In the genomic region with DNA sequence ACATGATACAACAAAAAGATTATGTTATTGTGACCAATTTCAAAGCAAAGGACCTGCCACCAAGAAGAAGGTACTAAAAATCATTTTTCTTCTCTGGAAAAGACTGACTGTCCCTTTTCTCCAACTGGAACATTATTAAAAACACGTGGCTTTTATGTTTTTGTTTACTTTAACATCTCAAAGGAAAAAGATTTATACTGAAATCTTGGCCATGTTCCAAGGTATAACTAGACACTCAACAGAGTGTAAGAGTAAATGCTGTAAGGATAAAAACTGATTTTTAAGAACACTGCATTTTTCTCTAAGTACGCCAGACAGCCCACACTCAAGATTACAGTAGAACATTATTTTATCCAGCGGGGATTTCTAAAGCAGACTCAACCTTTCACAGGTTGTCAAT, we compare ENCODE assay signal across 19 cellular contexts.
DNase-seq lines count a peak whose midpoint lies in the region; ATAC-seq and TF ChIP-seq lines count a peak whose summit lies in the region.
"Had no signal": no experiment of that assay in that cellular context is flagged by ENCODE, and none has a peak within 500 bp of the region (broad histone marks: within the 10 kb centered on the region; RNA-seq: fewer than 3 reads in every experiment).

No MANE protein-coding gene starts in this region.

- no peak for ATAC-seq in stimulated activated naive CD8-positive, alpha-beta T cell treated with anti-CD3 and anti-CD28 coated beads, Interleukin-15, amount 100 ng/mL, for 72 hours
- ATAC-seq in HG02973 (IDR thresholded peaks at IDR 0.05; ENCODE audit: unreplicated experiment) (no peak), GM23338 (no peak)
- ATAC-seq: natural killer cell treated with Interleukin-12 subunit alpha and Interleukin-12 subunit beta and Interleukin-15 and Interleukin-18, amount 100 ng/mL, for 72 hours; T-cell had no signal

- H3K27ac ChIP-seq in suprapubic skin (no peak overlapping the region), GM23338 (ENCODE audit: low read depth) (no peak overlapping the region)

- H3K9me2 ChIP-seq in GM23338 (ENCODE audit: insufficient read depth), result no peaks in the 10 kb centered on the region

- H3K36me3 ChIP-seq in suprapubic skin (peaks cover 56% of the 10 kb centered on the region), GM23338 (ENCODE audit: insufficient read depth) (peaks cover 20% of the 10 kb centered on the region; the same call in 1 of the 2 replicates)
- H3K36me3 ChIP-seq: uterus had no signal

- peaks cover 4% of the 10 kb centered on the region for H3K4me1 Mint-ChIP-seq in stimulated activated naive CD8-positive, alpha-beta T cell treated with anti-CD3 and anti-CD28 coated beads, Interleukin-15, amount 100 ng/mL, for 72 hours
- no peaks in the 10 kb centered on the region for H3K4me1 Mint-ChIP-seq in GM23338
- H3K4me1 Mint-ChIP-seq: activated CD4-positive, alpha-beta T cell treated with anti-CD3 and anti-CD28 coated beads, Interleukin-2, amount 10 ng/mL, durations not matched to agents 7 days and 5 days had no signal

- peaks cover 8% of the 10 kb centered on the region; the same call in 1 of the 2 replicates for H3K79me2 ChIP-seq in GM23338 (replicated peaks; ENCODE audit: insufficient read depth)

- no peaks in the 10 kb centered on the region for H4K20me1 ChIP-seq in GM23338 (replicated peaks; ENCODE audit: insufficient read depth)

- peaks cover 53% of the 10 kb centered on the region for H3K36me3 Mint-ChIP-seq in GM23338 (ENCODE audit: low read depth)

- DNase-seq in GM04504 (ENCODE audit: low read depth), result peak; percentile 2
- peak; percentile 53 for DNase-seq in NCI-H1092 treated with DMSO at 0.1 percent for 48 hours (lab: John Stamatoyannopoulos, UW)
- peak; percentile 16 for DNase-seq in brain pericyte (ENCODE audit: low read depth, low spot score)
- DNase-seq in iris pigment epithelial cell (ENCODE audit: low read depth), result peak; percentile 26
- DNase-seq in stimulated activated naive CD8-positive, alpha-beta T cell treated with anti-CD3 and anti-CD28 coated beads, Interleukin-15, amount 100 ng/mL, for 72 hours, result no peak
- no peak for DNase-seq in suprapubic skin (ENCODE audit: low spot score in 2 of 2)
- no peak for DNase-seq in GM23338 (ENCODE audit: low spot score)
- DNase-seq: activated CD4-positive, alpha-beta T cell treated with anti-CD3 and anti-CD28 coated beads, Interleukin-2, amount 10 ng/mL, durations not matched to agents 7 days and 5 days; Caco-2; glutamatergic neuron; HCEC 1CT; Kasumi-1; NCI-H510A treated with DMSO at 0.1 percent for 48 hours; SHP77; T-cell; uterus had no signal

- H3K4me3 ChIP-seq in suprapubic skin (no peak overlapping the region), GM23338 (no peak overlapping the region)
- H3K4me3 ChIP-seq: uterus had no signal

- no peak overlapping the region for H3K4me3 Mint-ChIP-seq in stimulated activated naive CD8-positive, alpha-beta T cell treated with anti-CD3 and anti-CD28 coated beads, Interleukin-15, amount 100 ng/mL, for 72 hours
- H3K4me3 Mint-ChIP-seq in GM23338, result no peak overlapping the region
- H3K4me3 Mint-ChIP-seq: activated CD4-positive, alpha-beta T cell treated with anti-CD3 and anti-CD28 coated beads, Interleukin-2, amount 10 ng/mL, durations not matched to agents 7 days and 5 days; memory B cell; natural killer cell treated with Interleukin-12 subunit alpha and Interleukin-12 subunit beta and Interleukin-15 and Interleukin-18, amount 100 ng/mL, for 72 hours; T-cell had no signal

- H3K27me3 ChIP-seq in suprapubic skin, result no peaks in the 10 kb centered on the region
- no peaks in the 10 kb centered on the region for H3K27me3 ChIP-seq in GM23338 (ENCODE audit: insufficient read depth)
- H3K27me3 ChIP-seq: uterus had no signal

- TF ChIP-seq POLR2A in suprapubic skin (IDR thresholded peaks at IDR 0.05), result no peak

- H3K27ac Mint-ChIP-seq in stimulated activated naive CD8-positive, alpha-beta T cell treated with anti-CD3 and anti-CD28 coated beads, Interleukin-15, amount 100 ng/mL, for 72 hours, result no peak overlapping the region
- H3K27ac Mint-ChIP-seq in GM23338, result no peak overlapping the region
- H3K27ac Mint-ChIP-seq: activated CD4-positive, alpha-beta T cell treated with anti-CD3 and anti-CD28 coated beads, Interleukin-2, amount 10 ng/mL, durations not matched to agents 7 days and 5 days; memory B cell; natural killer cell treated with Interleukin-12 subunit alpha and Interleukin-12 subunit beta and Interleukin-15 and Interleukin-18, amount 100 ng/mL, for 72 hours; T-cell had no signal

- H3K4me1 ChIP-seq in suprapubic skin (peaks cover 8% of the 10 kb centered on the region), GM23338 (ENCODE audit: insufficient read depth) (no peaks in the 10 kb centered on the region)
- H3K4me1 ChIP-seq: Caco-2, uterus had no signal

- TF ChIP-seq EP300 in suprapubic skin (IDR thresholded peaks at IDR 0.05), result no peak

- TF ChIP-seq CTCF in suprapubic skin (IDR thresholded peaks at IDR 0.05) (no peak), GM23338 (conservative IDR thresholded peaks at IDR 0.05; ENCODE audit: low read depth in 2 of 2) (no peak)

- H2AFZ ChIP-seq in GM23338, result no peak overlapping the region

- H3K9me3 ChIP-seq in suprapubic skin, result no peaks in the 10 kb centered on the region
- H3K9me3 ChIP-seq: Caco-2, uterus had no signal

- H3K9me3 Mint-ChIP-seq in stimulated activated naive CD8-positive, alpha-beta T cell treated with anti-CD3 and anti-CD28 coated beads, Interleukin-15, amount 100 ng/mL, for 72 hours, result no peaks in the 10 kb centered on the region
- no peaks in the 10 kb centered on the region for H3K9me3 Mint-ChIP-seq in GM23338
- H3K9me3 Mint-ChIP-seq: activated CD4-positive, alpha-beta T cell treated with anti-CD3 and anti-CD28 coated beads, Interleukin-2, amount 10 ng/mL, durations not matched to agents 7 days and 5 days; memory B cell; natural killer cell treated with Interleukin-12 subunit alpha and Interleukin-12 subunit beta and Interleukin-15 and Interleukin-18, amount 100 ng/mL, for 72 hours; T-cell had no signal

- no peak overlapping the region for H3K4me2 ChIP-seq in GM23338

- no peaks in the 10 kb centered on the region for H3F3A ChIP-seq in GM23338 (replicated peaks; ENCODE audit: low read depth)

- 71% methylated on average over 3 of the region's 3 CpGs for WGBS in suprapubic skin

- no peaks in the 10 kb centered on the region for H3K27me3 Mint-ChIP-seq in stimulated activated naive CD8-positive, alpha-beta T cell treated with anti-CD3 and anti-CD28 coated beads, Interleukin-15, amount 100 ng/mL, for 72 hours
- H3K27me3 Mint-ChIP-seq in GM23338 (ENCODE audit: insufficient read depth, low read depth, poor library complexity), result no peaks in the 10 kb centered on the region
- H3K27me3 Mint-ChIP-seq: activated CD4-positive, alpha-beta T cell treated with anti-CD3 and anti-CD28 coated beads, Interleukin-2, amount 10 ng/mL, durations not matched to agents 7 days and 5 days; memory B cell; natural killer cell treated with Interleukin-12 subunit alpha and Interleukin-12 subunit beta and Interleukin-15 and Interleukin-18, amount 100 ng/mL, for 72 hours; T-cell had no signal

TF ChIP-seq in GM23338, 12 proteins besides CTCF, POLR2A, EP300 and RAD21:
- no peak for TF ChIP-seq NANOG (IDR thresholded peaks at IDR 0.05; ENCODE audit: borderline replicate concordance)

Comparison
In these comparisons a context has a peak if more than half of its experiments do, and no peak if none do; other contexts are left out.
1. DNase-seq: peak in GM04504 (single experiment), NCI-H1092 treated with DMSO at 0.1 percent for 48 hours (single experiment), brain pericyte (single experiment) and iris pigment epithelial cell (single experiment); none in stimulated activated naive CD8-positive, alpha-beta T cell treated with anti-CD3 and anti-CD28 coated beads, Interleukin-15, amount 100 ng/mL, for 72 hours (0 of 2), suprapubic skin (0 of 2) and GM23338 (single experiment).